Comparison of ENCODE assay signal across 1 cellular context in the genomic region with DNA sequence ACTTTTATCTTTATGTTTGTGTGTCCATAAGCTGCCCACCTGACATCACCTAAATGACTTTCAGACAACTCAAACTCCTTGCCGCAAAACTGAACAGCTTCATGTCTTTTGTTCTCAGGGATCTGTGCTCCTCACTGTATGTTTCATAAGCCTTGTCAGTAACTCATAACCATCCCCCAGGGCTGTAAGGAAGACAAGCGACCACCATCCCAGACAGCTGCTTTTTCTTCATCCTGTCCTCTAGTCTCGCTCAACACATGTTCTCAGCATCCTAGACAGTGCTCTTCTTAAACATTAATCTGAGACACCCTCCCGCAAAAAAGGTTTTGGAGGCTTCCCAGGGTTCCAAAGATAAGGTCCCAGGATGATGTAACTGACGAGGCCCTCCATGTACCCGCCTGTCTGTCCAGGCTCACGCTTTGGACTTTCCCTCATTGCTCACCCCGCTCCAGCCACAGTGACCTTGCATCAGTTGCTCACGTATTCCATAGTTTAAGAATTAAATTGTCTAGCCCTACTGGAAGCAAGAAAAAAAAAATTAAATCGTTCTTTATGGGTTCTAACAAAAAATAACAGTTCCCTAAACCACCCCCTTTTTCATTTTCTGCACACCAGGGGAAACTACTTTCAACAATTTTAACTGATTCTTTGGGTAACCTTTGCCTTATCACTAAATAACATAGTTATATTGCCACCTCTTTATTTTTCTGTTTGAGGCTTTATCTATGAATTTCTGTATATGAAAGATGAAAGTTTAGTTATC.
A peak's percentile ranks its signal among the peaks of the same experiment; 100 is the strongest.
TF ChIP-seq lines count a peak whose summit lies in the region.

No MANE protein-coding gene starts in this region.

TF ChIP-seq in HepG2, 621 proteins besides CTCF, POLR2A, EP300 and RAD21 (continued from another document and continues in another):
- TF ChIP-seq, protein P1, sequence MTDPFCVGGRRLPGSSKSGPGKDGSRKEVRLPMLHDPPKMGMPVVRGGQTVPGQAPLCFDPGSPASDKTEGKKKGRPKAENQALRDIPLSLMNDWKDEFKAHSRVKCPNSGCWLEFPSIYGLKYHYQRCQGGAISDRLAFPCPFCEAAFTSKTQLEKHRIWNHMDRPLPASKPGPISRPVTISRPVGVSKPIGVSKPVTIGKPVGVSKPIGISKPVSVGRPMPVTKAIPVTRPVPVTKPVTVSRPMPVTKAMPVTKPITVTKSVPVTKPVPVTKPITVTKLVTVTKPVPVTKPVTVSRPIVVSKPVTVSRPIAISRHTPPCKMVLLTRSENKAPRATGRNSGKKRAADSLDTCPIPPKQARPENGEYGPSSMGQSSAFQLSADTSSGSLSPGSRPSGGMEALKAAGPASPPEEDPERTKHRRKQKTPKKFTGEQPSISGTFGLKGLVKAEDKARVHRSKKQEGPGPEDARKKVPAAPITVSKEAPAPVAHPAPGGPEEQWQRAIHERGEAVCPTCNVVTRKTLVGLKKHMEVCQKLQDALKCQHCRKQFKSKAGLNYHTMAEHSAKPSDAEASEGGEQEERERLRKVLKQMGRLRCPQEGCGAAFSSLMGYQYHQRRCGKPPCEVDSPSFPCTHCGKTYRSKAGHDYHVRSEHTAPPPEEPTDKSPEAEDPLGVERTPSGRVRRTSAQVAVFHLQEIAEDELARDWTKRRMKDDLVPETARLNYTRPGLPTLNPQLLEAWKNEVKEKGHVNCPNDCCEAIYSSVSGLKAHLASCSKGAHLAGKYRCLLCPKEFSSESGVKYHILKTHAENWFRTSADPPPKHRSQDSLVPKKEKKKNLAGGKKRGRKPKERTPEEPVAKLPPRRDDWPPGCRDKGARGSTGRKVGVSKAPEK (CRISPR knock-in tag; IDR thresholded peaks at IDR 0.05; ENCODE audit: borderline replicate concordance): no peak
- TF ChIP-seq ZNF260 (CRISPR knock-in tag; IDR thresholded peaks at IDR 0.05; ENCODE audit: borderline replicate concordance, low read depth): no peak
- no peak for TF ChIP-seq MTF1 (CRISPR knock-in tag; IDR thresholded peaks at IDR 0.05)
- no peak for TF ChIP-seq SUZ12 (IDR thresholded peaks at IDR 0.05; ENCODE audit: low read depth, low read length)
- no peak for TF ChIP-seq ZNF674 (CRISPR knock-in tag; IDR thresholded peaks at IDR 0.05; ENCODE audit: low read depth)
- no peak for TF ChIP-seq RORA (CRISPR knock-in tag; IDR thresholded peaks at IDR 0.05)
- TF ChIP-seq HMGA1 (CRISPR knock-in tag; conservative IDR thresholded peaks at IDR 0.05): no peak
- no peak for TF ChIP-seq ZNF136 (CRISPR knock-in tag; IDR thresholded peaks at IDR 0.05; ENCODE audit: low read depth)
- TF ChIP-seq SRSF4 (IDR thresholded peaks at IDR 0.05; ENCODE audit: low read depth, low read length, poor library complexity, severe bottlenecking): no peak
- peak; percentile 58; the same call in 1 of the 2 replicates for TF ChIP-seq GATAD2A (CRISPR knock-in tag; IDR thresholded peaks at IDR 0.05)
- no peak for TF ChIP-seq ZNF354B (CRISPR knock-in tag; IDR thresholded peaks at IDR 0.05)
- TF ChIP-seq MED1 (CRISPR knock-in tag; IDR thresholded peaks at IDR 0.05): peak; percentile 68
- no peak for TF ChIP-seq ZSCAN9 (CRISPR knock-in tag; IDR thresholded peaks at IDR 0.05; ENCODE audit: borderline replicate concordance)
- no peak for TF ChIP-seq EZH2 (conservative IDR thresholded peaks at IDR 0.05; ENCODE audit: low read depth, low read length)
- peak; percentile 35; the same call in 1 of the 2 replicates for TF ChIP-seq HMG20A (CRISPR knock-in tag; IDR thresholded peaks at IDR 0.05; ENCODE audit: borderline replicate concordance)
- no peak for TF ChIP-seq AKAP8 (CRISPR knock-in tag; IDR thresholded peaks at IDR 0.05)
- TF ChIP-seq, protein P2, sequence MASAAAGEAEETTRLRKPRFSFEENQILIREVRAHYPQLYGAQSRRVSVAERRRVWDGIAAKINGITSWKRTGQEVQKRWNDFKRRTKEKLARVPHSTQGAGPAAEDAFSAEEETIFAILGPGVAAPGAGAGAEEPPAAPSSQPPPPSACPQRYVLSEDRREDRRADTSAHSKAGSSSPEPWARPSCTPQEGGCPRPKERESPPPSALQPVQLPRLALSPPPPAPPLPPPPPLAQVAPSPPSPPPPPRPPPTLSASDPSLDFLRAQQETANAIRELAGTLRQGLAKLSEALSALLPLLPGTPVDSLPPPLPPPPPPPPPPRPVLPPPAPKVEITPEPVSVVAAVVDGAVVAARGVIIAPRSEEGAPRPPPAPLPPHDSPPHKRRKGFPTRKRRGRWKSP (CRISPR knock-in tag; IDR thresholded peaks at IDR 0.05): no peak
- TF ChIP-seq, protein P3, sequence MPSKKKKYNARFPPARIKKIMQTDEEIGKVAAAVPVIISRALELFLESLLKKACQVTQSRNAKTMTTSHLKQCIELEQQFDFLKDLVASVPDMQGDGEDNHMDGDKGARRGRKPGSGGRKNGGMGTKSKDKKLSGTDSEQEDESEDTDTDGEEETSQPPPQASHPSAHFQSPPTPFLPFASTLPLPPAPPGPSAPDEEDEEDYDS (CRISPR knock-in tag; IDR thresholded peaks at IDR 0.05): no peak
- no peak for TF ChIP-seq ZNF564 (CRISPR knock-in tag; IDR thresholded peaks at IDR 0.05)
- TF ChIP-seq, protein P4, sequence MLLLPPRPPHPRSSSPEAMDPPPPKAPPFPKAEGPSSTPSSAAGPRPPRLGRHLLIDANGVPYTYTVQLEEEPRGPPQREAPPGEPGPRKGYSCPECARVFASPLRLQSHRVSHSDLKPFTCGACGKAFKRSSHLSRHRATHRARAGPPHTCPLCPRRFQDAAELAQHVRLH (CRISPR knock-in tag; IDR thresholded peaks at IDR 0.05; ENCODE audit: borderline replicate concordance, low read depth): no peak
- TF ChIP-seq, protein P5, sequence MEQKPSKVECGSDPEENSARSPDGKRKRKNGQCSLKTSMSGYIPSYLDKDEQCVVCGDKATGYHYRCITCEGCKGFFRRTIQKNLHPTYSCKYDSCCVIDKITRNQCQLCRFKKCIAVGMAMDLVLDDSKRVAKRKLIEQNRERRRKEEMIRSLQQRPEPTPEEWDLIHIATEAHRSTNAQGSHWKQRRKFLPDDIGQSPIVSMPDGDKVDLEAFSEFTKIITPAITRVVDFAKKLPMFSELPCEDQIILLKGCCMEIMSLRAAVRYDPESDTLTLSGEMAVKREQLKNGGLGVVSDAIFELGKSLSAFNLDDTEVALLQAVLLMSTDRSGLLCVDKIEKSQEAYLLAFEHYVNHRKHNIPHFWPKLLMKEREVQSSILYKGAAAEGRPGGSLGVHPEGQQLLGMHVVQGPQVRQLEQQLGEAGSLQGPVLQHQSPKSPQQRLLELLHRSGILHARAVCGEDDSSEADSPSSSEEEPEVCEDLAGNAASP (CRISPR knock-in tag; IDR thresholded peaks at IDR 0.05; ENCODE audit: borderline replicate concordance): no peak
- no peak for TF ChIP-seq MXI1 (IDR thresholded peaks at IDR 0.05; ENCODE audit: borderline replicate concordance, low read depth, low read length)
- TF ChIP-seq, protein P6, sequence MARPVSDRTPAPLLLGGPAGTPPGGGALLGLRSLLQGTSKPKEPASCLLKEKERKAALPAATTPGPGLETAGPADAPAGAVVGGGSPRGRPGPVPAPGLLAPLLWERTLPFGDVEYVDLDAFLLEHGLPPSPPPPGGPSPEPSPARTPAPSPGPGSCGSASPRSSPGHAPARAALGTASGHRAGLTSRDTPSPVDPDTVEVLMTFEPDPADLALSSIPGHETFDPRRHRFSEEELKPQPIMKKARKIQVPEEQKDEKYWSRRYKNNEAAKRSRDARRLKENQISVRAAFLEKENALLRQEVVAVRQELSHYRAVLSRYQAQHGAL (CRISPR knock-in tag; IDR thresholded peaks at IDR 0.05; ENCODE audit: not compliant biosample characterization): no peak
- TF ChIP-seq, protein P7, sequence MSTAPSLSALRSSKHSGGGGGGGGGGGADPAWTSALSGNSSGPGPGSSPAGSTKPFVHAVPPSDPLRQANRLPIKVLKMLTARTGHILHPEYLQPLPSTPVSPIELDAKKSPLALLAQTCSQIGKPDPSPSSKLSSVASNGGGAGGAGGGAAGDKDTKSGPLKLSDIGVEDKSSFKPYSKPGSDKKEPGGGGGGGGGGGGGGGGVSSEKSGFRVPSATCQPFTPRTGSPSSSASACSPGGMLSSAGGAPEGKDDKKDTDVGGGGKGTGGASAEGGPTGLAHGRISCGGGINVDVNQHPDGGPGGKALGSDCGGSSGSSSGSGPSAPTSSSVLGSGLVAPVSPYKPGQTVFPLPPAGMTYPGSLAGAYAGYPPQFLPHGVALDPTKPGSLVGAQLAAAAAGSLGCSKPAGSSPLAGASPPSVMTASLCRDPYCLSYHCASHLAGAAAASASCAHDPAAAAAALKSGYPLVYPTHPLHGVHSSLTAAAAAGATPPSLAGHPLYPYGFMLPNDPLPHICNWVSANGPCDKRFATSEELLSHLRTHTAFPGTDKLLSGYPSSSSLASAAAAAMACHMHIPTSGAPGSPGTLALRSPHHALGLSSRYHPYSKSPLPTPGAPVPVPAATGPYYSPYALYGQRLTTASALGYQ (CRISPR knock-in tag; IDR thresholded peaks at IDR 0.05): no peak
- no peak for TF ChIP-seq ZC3H13 (CRISPR knock-in tag; IDR thresholded peaks at IDR 0.05)
- TF ChIP-seq SOX13 (IDR thresholded peaks at IDR 0.05): no peak
- peak in 1 of 2 experiments; percentile 20; a peak in 1 of 4 replicates for TF ChIP-seq SOX13 (CRISPR knock-in tag; conservative IDR thresholded peaks at IDR 0.05 in 1 of 2, IDR thresholded peaks at IDR 0.05 in 1 of 2)
- no peak for TF ChIP-seq ZKSCAN5 (CRISPR knock-in tag; IDR thresholded peaks at IDR 0.05)
- no peak for TF ChIP-seq ZNF703 (CRISPR knock-in tag; IDR thresholded peaks at IDR 0.05; ENCODE audit: borderline replicate concordance)
- no peak for TF ChIP-seq HNRNPH1 (optimal IDR thresholded peaks at IDR 0.05; ENCODE audit: low read depth, low read length)
- TF ChIP-seq KMT2A (CRISPR knock-in tag; IDR thresholded peaks at IDR 0.05): no peak
- TF ChIP-seq, protein P8, sequence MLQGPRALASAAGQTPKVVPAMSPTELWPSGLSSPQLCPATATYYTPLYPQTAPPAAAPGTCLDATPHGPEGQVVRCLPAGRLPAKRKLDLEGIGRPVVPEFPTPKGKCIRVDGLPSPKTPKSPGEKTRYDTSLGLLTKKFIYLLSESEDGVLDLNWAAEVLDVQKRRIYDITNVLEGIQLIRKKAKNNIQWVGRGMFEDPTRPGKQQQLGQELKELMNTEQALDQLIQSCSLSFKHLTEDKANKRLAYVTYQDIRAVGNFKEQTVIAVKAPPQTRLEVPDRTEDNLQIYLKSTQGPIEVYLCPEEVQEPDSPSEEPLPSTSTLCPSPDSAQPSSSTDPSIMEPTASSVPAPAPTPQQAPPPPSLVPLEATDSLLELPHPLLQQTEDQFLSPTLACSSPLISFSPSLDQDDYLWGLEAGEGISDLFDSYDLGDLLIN (CRISPR knock-in tag; IDR thresholded peaks at IDR 0.05; ENCODE audit: borderline replicate concordance): no peak
- no peak for TF ChIP-seq MEF2D (CRISPR knock-in tag; IDR thresholded peaks at IDR 0.05)
- 0 out of 2 replicates have a peak, but pooled peaks have one; percentile 39 for TF ChIP-seq POGZ (CRISPR knock-in tag; IDR thresholded peaks at IDR 0.05)
- TF ChIP-seq BCL6 (CRISPR knock-in tag; IDR thresholded peaks at IDR 0.05): no peak
- no peak for TF ChIP-seq NFATC3 (CRISPR knock-in tag; IDR thresholded peaks at IDR 0.05)
- TF ChIP-seq LCORL (IDR thresholded peaks at IDR 0.05): no peak
- peak; percentile 56; the same call in 1 of the 2 replicates for TF ChIP-seq LCORL (CRISPR knock-in tag; IDR thresholded peaks at IDR 0.05)
- TF ChIP-seq TBX2 (CRISPR knock-in tag; IDR thresholded peaks at IDR 0.05; ENCODE audit: borderline replicate concordance): 0 out of 2 replicates have a peak, but pooled peaks have one; percentile 25
- no peak for TF ChIP-seq ZNF446 (CRISPR knock-in tag; IDR thresholded peaks at IDR 0.05)
- no peak for TF ChIP-seq ZNF563 (CRISPR knock-in tag; IDR thresholded peaks at IDR 0.05)
- no peak for TF ChIP-seq TARDBP (CRISPR knock-in tag; IDR thresholded peaks at IDR 0.05)
- no peak for TF ChIP-seq REXO4 (CRISPR knock-in tag; IDR thresholded peaks at IDR 0.05; ENCODE audit: borderline replicate concordance)
- TF ChIP-seq, protein P9, sequence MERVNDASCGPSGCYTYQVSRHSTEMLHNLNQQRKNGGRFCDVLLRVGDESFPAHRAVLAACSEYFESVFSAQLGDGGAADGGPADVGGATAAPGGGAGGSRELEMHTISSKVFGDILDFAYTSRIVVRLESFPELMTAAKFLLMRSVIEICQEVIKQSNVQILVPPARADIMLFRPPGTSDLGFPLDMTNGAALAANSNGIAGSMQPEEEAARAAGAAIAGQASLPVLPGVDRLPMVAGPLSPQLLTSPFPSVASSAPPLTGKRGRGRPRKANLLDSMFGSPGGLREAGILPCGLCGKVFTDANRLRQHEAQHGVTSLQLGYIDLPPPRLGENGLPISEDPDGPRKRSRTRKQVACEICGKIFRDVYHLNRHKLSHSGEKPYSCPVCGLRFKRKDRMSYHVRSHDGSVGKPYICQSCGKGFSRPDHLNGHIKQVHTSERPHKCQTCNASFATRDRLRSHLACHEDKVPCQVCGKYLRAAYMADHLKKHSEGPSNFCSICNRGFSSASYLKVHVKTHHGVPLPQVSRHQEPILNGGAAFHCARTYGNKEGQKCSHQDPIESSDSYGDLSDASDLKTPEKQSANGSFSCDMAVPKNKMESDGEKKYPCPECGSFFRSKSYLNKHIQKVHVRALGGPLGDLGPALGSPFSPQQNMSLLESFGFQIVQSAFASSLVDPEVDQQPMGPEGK (CRISPR knock-in tag; IDR thresholded peaks at IDR 0.05): peak; percentile 44; the same call in 1 of the 2 replicates
- TF ChIP-seq SP5 (CRISPR knock-in tag; IDR thresholded peaks at IDR 0.05; ENCODE audit: borderline replicate concordance, low read depth): peak; percentile 16; the same call in 1 of the 2 replicates
- TF ChIP-seq SNRNP70 (IDR thresholded peaks at IDR 0.05; ENCODE audit: low read depth, low read length): no peak
- TF ChIP-seq ZBTB1 (CRISPR knock-in tag; IDR thresholded peaks at IDR 0.05; ENCODE audit: borderline replicate concordance): no peak
- no peak for TF ChIP-seq HDAC6 (IDR thresholded peaks at IDR 0.05; ENCODE audit: low read depth, low read length)
- TF ChIP-seq HOXA5 (CRISPR knock-in tag; IDR thresholded peaks at IDR 0.05): no peak
- peak; percentile 63 for TF ChIP-seq HNF4A (CRISPR knock-in tag; IDR thresholded peaks at IDR 0.05)
- peak; percentile 77 for TF ChIP-seq CEBPG (CRISPR knock-in tag; IDR thresholded peaks at IDR 0.05)
- no peak for TF ChIP-seq YEATS4 (CRISPR knock-in tag; IDR thresholded peaks at IDR 0.05; ENCODE audit: borderline replicate concordance)
- TF ChIP-seq ZNF143 (CRISPR knock-in tag; IDR thresholded peaks at IDR 0.05): no peak
